15 cellular contexts compared by ENCODE assay signal in genomic region chr17:39150104-39150634, GRCh38. TPM values are rescaled to one million over a fixed set of nuclear protein-coding genes. Genes with fewer than 3 reads are reported as not detected.
DNase-seq lines count a peak whose midpoint lies in the region; ATAC-seq and TF ChIP-seq lines count a peak whose summit lies in the region.
"Had no signal": no experiment of that assay in that cellular context is flagged by ENCODE, and none has a peak within 500 bp of the region (broad histone marks: within the 10 kb centered on the region; RNA-seq: fewer than 3 reads in every experiment).

No MANE protein-coding gene starts in this region.

- 59 to 69% (median 65%) methylated on average over 5 of the region's 5 CpGs for WGBS in heart left ventricle, 4 donors
- WGBS in esophagus squamous epithelium, 2 donors, result 73 to 75% methylated on average over 5 of the region's 5 CpGs

- ATAC-seq in heart left ventricle (no peak), GM19467 (IDR thresholded peaks at IDR 0.05; ENCODE audit: unreplicated experiment) (no peak), GM19023 (IDR thresholded peaks at IDR 0.05; ENCODE audit: unreplicated experiment) (no peak)
- ATAC-seq: K562 had no signal

- H3K27me3 ChIP-seq in heart left ventricle (peaks cover 0 to 24% (median 4%) of the 10 kb centered on the region in 9 donors), esophagus squamous epithelium (peaks cover 0 to 20% (median 0%) of the 10 kb centered on the region in 4 donors)
- H3K27me3 ChIP-seq: suprapubic skin had no signal

- DNase-seq in heart left ventricle (no peak), cardiac septum (ENCODE audit: low spot score) (no peak), RPMI8226 (peak; percentile 50), esophagus squamous epithelium (lab: John Stamatoyannopoulos, UW) (no peak), AG20443 (ENCODE audit: low spot score) (no peak)
- DNase-seq: activated CD8-positive, alpha-beta memory T cell treated with anti-CD3 and anti-CD28 coated beads, Interleukin-2, amount 50 U/mL, for 4 hours; DND-41; mammary epithelial cell; OCI-M1 had no signal

- TF ChIP-seq CTCF in heart left ventricle (IDR thresholded peaks at IDR 0.05), result no peak
- TF ChIP-seq CTCF in esophagus squamous epithelium (IDR thresholded peaks at IDR 0.05), result no peak

- intact Hi-C loops in heart left ventricle (cut with DNase I), result loop anchor here in 7 of 10 donors (5.0 to 10.0 kb wide), 9 partner anchors 68 to 398 kb away; partner anchors contain the start of genes LASP1 (in 4 of the 7), FBXO47 (in 2 of the 7) and PSMB3 (in 1 of the 7)
- intact Hi-C loops in cardiac septum (cut with DNase I), result loop anchor here (5.0 to 10.0 kb wide), 4 partner anchors 148 to 415 kb away; partner anchors contain the start of genes CISD3 and FBXO47
- intact Hi-C loops in esophagus squamous epithelium (cut with DNase I), result loop anchor here (5.0 kb wide), 2 partner anchors 83 to 168 kb away; no protein-coding TSS in a partner anchor

- H3K4me3 ChIP-seq in heart left ventricle, result peak overlapping the region in 9 of 12 donors; percentile 67 to 99 (median 80)
- peak overlapping the region in 3 of 4 donors; percentile 36 to 91 (median 74) for H3K4me3 ChIP-seq in esophagus squamous epithelium
- H3K4me3 ChIP-seq in skin epidermis, result peak overlapping the region in 6 of 7 experiments; percentile 63 to 91 (median 75)
- H3K4me3 ChIP-seq: HAP-1, K562 had no signal

- no peak for TF ChIP-seq POLR2A in heart left ventricle (IDR thresholded peaks at IDR 0.05)
- no peak for TF ChIP-seq POLR2A in esophagus squamous epithelium (IDR thresholded peaks at IDR 0.05)

- no peaks in the 10 kb centered on the region for H3K9me3 ChIP-seq in heart left ventricle
- peaks cover 0 to 3% (median 0%) of the 10 kb centered on the region in 3 donors for H3K9me3 ChIP-seq in esophagus squamous epithelium
- H3K9me3 ChIP-seq: HAP-1, suprapubic skin had no signal

- H3K27ac ChIP-seq in heart left ventricle (peak overlapping the region in 11 of 12 donors; percentile 11 to 97 (median 91)), esophagus squamous epithelium (peak overlapping the region in 3 of 4 donors; percentile 7 to 93 (median 43)), skin epidermis (peak overlapping the region in 3 of 21 experiments; percentile 17 to 87 (median 18))
- H3K27ac ChIP-seq: suprapubic skin had no signal

- H3K4me1 ChIP-seq in heart left ventricle, result peaks cover 0 to 36% (median 17%) of the 10 kb centered on the region in 12 donors
- peaks cover 11 to 57% (median 18%) of the 10 kb centered on the region in 3 donors for H3K4me1 ChIP-seq in esophagus squamous epithelium

- H3K36me3 ChIP-seq in heart left ventricle (no peaks in the 10 kb centered on the region), esophagus squamous epithelium (no peaks in the 10 kb centered on the region)
- H3K36me3 ChIP-seq: HAP-1, suprapubic skin had no signal

RNA-seq across cellular contexts. Expression of gene PLXDC1, which starts 1.3 kb away (rescaled TPM):
- 10 to 100 TPM in 7 of 9 donors, 1 to 10 TPM in 2; 6.3 to 17.4 (median 13.8) TPM for total RNA-seq in heart left ventricle
- polyA plus RNA-seq in heart left ventricle, result 10 to 100 TPM in 1 of 2 donors, 1 to 10 TPM in 1; 4.8 to 13.3 TPM
- total RNA-seq in cardiac septum, result 21.4 TPM
- total RNA-seq in esophagus squamous epithelium, result 1 to 10 TPM; 1.2 to 7.2 (median 4.6) TPM
- total RNA-seq: K562 had no signal
- polyA plus RNA-seq: K562 had no signal

RNA-seq across cellular contexts. Expression of gene ARL5C, which starts 15.8 kb away (rescaled TPM):
- total RNA-seq in heart left ventricle (not detected), cardiac septum (not detected), esophagus squamous epithelium (not detected)
- polyA plus RNA-seq in heart left ventricle, result not detected
- total RNA-seq: K562, mammary epithelial cell, suprapubic skin had no signal
- polyA plus RNA-seq: K562, mammary epithelial cell had no signal

RNA-seq across cellular contexts. Expression of gene CACNB1, which starts 47.3 kb away (rescaled TPM):
- total RNA-seq in heart left ventricle, result 10 to 100 TPM in 1 of 9 donors, 1 to 10 TPM in 8; 4.3 to 13.4 (median 7.1) TPM
- 10 to 100 TPM in 1 of 2 donors, 1 to 10 TPM in 1; 6.1 to 14.3 TPM for polyA plus RNA-seq in heart left ventricle
- 11.8 TPM for total RNA-seq in cardiac septum
- 1 to 10 TPM in 2 of 4 donors, under 1 TPM in 2; 0.53 to 3.6 (median 0.99) TPM for total RNA-seq in esophagus squamous epithelium

RNA-seq across cellular contexts. Expression of gene RPL19, which starts 49.9 kb away (rescaled TPM):
- total RNA-seq in heart left ventricle (1,000 to 10,000 TPM in 6 of 9 donors, 100 to 1,000 TPM in 3; 836 to 1,525 (median 1,097) TPM), cardiac septum (753 TPM), esophagus squamous epithelium (1,000 to 10,000 TPM; 1,949 to 3,028 (median 2,392) TPM)
- polyA plus RNA-seq in heart left ventricle, result 1,000 to 10,000 TPM; 1,669 to 2,599 TPM
